ENCODE assay signal across 8 cellular contexts in genomic region chr2:3302751-3303582, GRCh38.
DNase-seq lines count a peak whose midpoint lies in the region; ATAC-seq and TF ChIP-seq lines count a peak whose summit lies in the region.

No MANE protein-coding gene starts in this region.

- DNase-seq in AG10803 (ENCODE audit: low read depth) (no peak), NCI-H345 (lab: John Stamatoyannopoulos, UW) (peak; percentile 78), fibroblast of the aortic adventitia (ENCODE audit: low read depth) (no peak), sciatic nerve (ENCODE audit: low spot score) (no peak), putamen (ENCODE audit: low spot score) (no peak), lower leg skin (ENCODE audit: low spot score in 2 of 2) (no peak), nucleus accumbens (lab: John Stamatoyannopoulos, UW) (no peak)

- intact Hi-C loops in sciatic nerve (cut with DNase I) = no loop called here
- intact Hi-C loops in lower leg skin (cut with DNase I; ENCODE audit: low total_unique reads) = no loop called here

- TF ChIP-seq POLR2A in lower leg skin (IDR thresholded peaks at IDR 0.05) = no peak

- ATAC-seq in GM21717 (IDR thresholded peaks at IDR 0.05; ENCODE audit: unreplicated experiment) = peak; percentile 7
- ATAC-seq in sciatic nerve = peak; percentile 50

- peak overlapping the region; percentile 33 for H3K4me3 ChIP-seq in AG10803 (ENCODE audit: low read length)
- H3K4me3 ChIP-seq in fibroblast of the aortic adventitia (ENCODE audit: low read depth, low read length) = peak overlapping the region; percentile 49
- no peak overlapping the region for H3K4me3 ChIP-seq in lower leg skin (ENCODE audit: low read depth, poor library complexity, severe bottlenecking)

- WGBS in lower leg skin, 2 donors = 73 to 76% methylated on average over 25 of the region's 25 CpGs

- TF ChIP-seq CTCF in AG10803 (conservative IDR thresholded peaks at IDR 0.05; ENCODE audit: low read length) (no peak), fibroblast of the aortic adventitia (IDR thresholded peaks at IDR 0.05; ENCODE audit: insufficient read depth, low read length) (no peak), lower leg skin (IDR thresholded peaks at IDR 0.05) (no peak)
